9 cellular contexts compared by ENCODE assay signal in genomic region chr9:36289836-36290435, GRCh38.
"Had no signal": no experiment of that assay in that cellular context is flagged by ENCODE, and none has a peak within 500 bp of the region (broad histone marks: within the 10 kb centered on the region; RNA-seq: fewer than 3 reads in every experiment).

No MANE protein-coding gene starts in this region.

- H3K4me3 ChIP-seq: GM23248, HAP-1 had no signal

- H2AFZ ChIP-seq: GM23248 had no signal

- H3K36me3 ChIP-seq: HAP-1 had no signal

- H3K27ac ChIP-seq: GM23248, KMS-11 had no signal

- H3K9me3 ChIP-seq: HAP-1 had no signal

- H3K4me1 ChIP-seq: HAP-1 had no signal

- FAIRE-seq: HTR-8/SVneo had no signal

- DNase-seq: GM23248, GOT3, H7, IMR-90, KBM-7 had no signal

- H3K9ac ChIP-seq: GM23248, KMS-11 had no signal

- ATAC-seq: HCT116 had no signal

- H3K4me2 ChIP-seq: KMS-11 had no signal
